26 cellular contexts compared by ENCODE assay signal in genomic region chr2:129744141-129744540, GRCh38.
"Had no signal": no experiment of that assay in that cellular context is flagged by ENCODE, and none has a peak within 500 bp of the region (broad histone marks: within the 10 kb centered on the region; RNA-seq: fewer than 3 reads in every experiment).

No MANE protein-coding gene starts in this region.

- H3K9me3 ChIP-seq: ascending aorta, esophagus muscularis mucosa, gastrocnemius medialis had no signal

- H3K36me3 ChIP-seq: ascending aorta, brain microvascular endothelial cell, esophagus muscularis mucosa, gastrocnemius medialis had no signal

- H3K9me3 Mint-ChIP-seq: activated CD4-positive, alpha-beta memory T cell treated with anti-CD3 and anti-CD28 coated beads for 36 hours; activated CD4-positive, alpha-beta T cell treated with anti-CD3 and anti-CD28 coated beads, Interleukin-2, amount 10 ng/mL, durations not matched to agents 24 days and 14 days; activated naive CD4-positive, alpha-beta T cell treated with anti-CD3 and anti-CD28 coated beads, Interleukin-2, amount 10 ng/mL, durations not matched to agents 7 days and 5 days; activated naive CD8-positive, alpha-beta T cell treated with anti-CD3 and anti-CD28 coated beads, Interleukin-2, amount 10 ng/mL, durations not matched to agents 7 days and 5 days; activated T-cell treated with anti-CD3 and anti-CD28 coated beads, Interleukin-2, amount 50 U/mL, for 24 hours; activated T-cell treated with anti-CD3 and anti-CD28 coated beads, Interleukin-2, amount 50 U/mL, for 72 hours had no signal

- H3K4me1 Mint-ChIP-seq: activated CD4-positive, alpha-beta T cell treated with anti-CD3 and anti-CD28 coated beads for 36 hours; activated CD4-positive, alpha-beta T cell treated with anti-CD3 and anti-CD28 coated beads, Interleukin-2, amount 10 ng/mL, durations not matched to agents 24 days and 14 days; activated naive CD4-positive, alpha-beta T cell treated with anti-CD3 and anti-CD28 coated beads, Interleukin-2, amount 10 ng/mL, durations not matched to agents 7 days and 5 days; activated naive CD8-positive, alpha-beta T cell treated with anti-CD3 and anti-CD28 coated beads, Interleukin-2, amount 10 ng/mL, durations not matched to agents 7 days and 5 days had no signal

- H3K27me3 Mint-ChIP-seq: activated CD4-positive, alpha-beta memory T cell treated with anti-CD3 and anti-CD28 coated beads for 36 hours; activated CD4-positive, alpha-beta T cell treated with anti-CD3 and anti-CD28 coated beads, Interleukin-2, amount 10 ng/mL, durations not matched to agents 24 days and 14 days; activated naive CD4-positive, alpha-beta T cell treated with anti-CD3 and anti-CD28 coated beads, Interleukin-2, amount 10 ng/mL, durations not matched to agents 7 days and 5 days had no signal

- H3K27me3 ChIP-seq: ascending aorta, brain microvascular endothelial cell, esophagus muscularis mucosa, gastrocnemius medialis had no signal

- H3K4me3 Mint-ChIP-seq: activated CD4-positive, alpha-beta memory T cell treated with anti-CD3 and anti-CD28 coated beads for 36 hours; activated CD4-positive, alpha-beta T cell treated with anti-CD3 and anti-CD28 coated beads for 36 hours; activated CD4-positive, alpha-beta T cell treated with anti-CD3 and anti-CD28 coated beads, Interleukin-2, amount 10 ng/mL, durations not matched to agents 24 days and 14 days; activated naive CD4-positive, alpha-beta T cell treated with anti-CD3 and anti-CD28 coated beads, Interleukin-2, amount 10 ng/mL, durations not matched to agents 7 days and 5 days; activated naive CD8-positive, alpha-beta T cell treated with anti-CD3 and anti-CD28 coated beads, Interleukin-2, amount 10 ng/mL, durations not matched to agents 7 days and 5 days; activated T-cell treated with anti-CD3 and anti-CD28 coated beads, Interleukin-2, amount 50 U/mL, for 24 hours; activated T-cell treated with anti-CD3 and anti-CD28 coated beads, Interleukin-2, amount 50 U/mL, for 72 hours; effector memory CD8-positive, alpha-beta T cell had no signal

- H3K4me1 ChIP-seq: ascending aorta, esophagus muscularis mucosa, foreskin keratinocyte, gastrocnemius medialis had no signal

- H3K36me3 Mint-ChIP-seq: activated CD4-positive, alpha-beta memory T cell treated with anti-CD3 and anti-CD28 coated beads for 36 hours; activated naive CD4-positive, alpha-beta T cell treated with anti-CD3 and anti-CD28 coated beads, Interleukin-2, amount 10 ng/mL, durations not matched to agents 7 days and 5 days; activated naive CD4-positive, alpha-beta T cell treated with anti-CD3 and anti-CD28 coated beads, Interleukin-2, amount 50 U/mL, for 72 hours; activated naive CD8-positive, alpha-beta T cell treated with anti-CD3 and anti-CD28 coated beads, Interleukin-2, amount 10 ng/mL, durations not matched to agents 7 days and 5 days had no signal

- ATAC-seq: activated CD4-positive, alpha-beta T cell treated with anti-CD3 and anti-CD28 coated beads for 36 hours; activated naive CD4-positive, alpha-beta T cell treated with anti-CD3 and anti-CD28 coated beads, Interleukin-2, amount 50 U/mL, for 72 hours; activated T-cell treated with anti-CD3 and anti-CD28 coated beads, Interleukin-2, amount 50 U/mL, for 72 hours; effector memory CD8-positive, alpha-beta T cell; foreskin keratinocyte; gastrocnemius medialis had no signal

- H3K27ac Mint-ChIP-seq: activated CD4-positive, alpha-beta memory T cell treated with anti-CD3 and anti-CD28 coated beads for 36 hours; activated CD4-positive, alpha-beta T cell treated with anti-CD3 and anti-CD28 coated beads for 36 hours; activated CD4-positive, alpha-beta T cell treated with anti-CD3 and anti-CD28 coated beads, Interleukin-2, amount 10 ng/mL, durations not matched to agents 24 days and 14 days; activated naive CD4-positive, alpha-beta T cell treated with anti-CD3 and anti-CD28 coated beads, Interleukin-2, amount 10 ng/mL, durations not matched to agents 7 days and 5 days; activated naive CD4-positive, alpha-beta T cell treated with anti-CD3 and anti-CD28 coated beads, Interleukin-2, amount 50 U/mL, for 72 hours; activated naive CD8-positive, alpha-beta T cell treated with anti-CD3 and anti-CD28 coated beads, Interleukin-2, amount 10 ng/mL, durations not matched to agents 7 days and 5 days; activated T-cell treated with anti-CD3 and anti-CD28 coated beads, Interleukin-2, amount 50 U/mL, for 24 hours; activated T-cell treated with anti-CD3 and anti-CD28 coated beads, Interleukin-2, amount 50 U/mL, for 72 hours; effector memory CD8-positive, alpha-beta T cell had no signal

- DNase-seq: activated CD4-positive, alpha-beta memory T cell treated with anti-CD3 and anti-CD28 coated beads for 36 hours; activated CD4-positive, alpha-beta T cell treated with anti-CD3 and anti-CD28 coated beads for 36 hours; activated CD4-positive, alpha-beta T cell treated with anti-CD3 and anti-CD28 coated beads, Interleukin-2, amount 10 ng/mL, durations not matched to agents 24 days and 14 days; activated CD4-positive, CD25-positive, alpha-beta regulatory T cell; activated CD4-positive, CD25-positive, alpha-beta regulatory T cell treated with anti-CD3 and anti-CD28 coated beads, Interleukin-2, amount 50 U/mL, for 72 hours; activated CD8-positive, alpha-beta memory T cell treated with anti-CD3 and anti-CD28 coated beads, Interleukin-2, amount 50 U/mL, for 48 hours; activated gamma-delta T cell; activated naive CD4-positive, alpha-beta T cell; activated naive CD4-positive, alpha-beta T cell treated with anti-CD3 and anti-CD28 coated beads, Interleukin-2, amount 10 ng/mL, durations not matched to agents 7 days and 5 days; activated naive CD8-positive, alpha-beta T cell treated with anti-CD3 and anti-CD28 coated beads, Interleukin-2, amount 10 ng/mL, durations not matched to agents 7 days and 5 days; activated T-cell treated with anti-CD3 and anti-CD28 coated beads for 4 hours; activated T-cell treated with anti-CD3 and anti-CD28 coated beads, Interleukin-2, amount 50 U/mL, for 24 hours; activated T-cell treated with anti-CD3 and anti-CD28 coated beads, Interleukin-2, amount 50 U/mL, for 72 hours; brain microvascular endothelial cell; caudate nucleus; cortex of kidney; dermis blood vessel endothelial cell; effector CD4-positive, alpha-beta T cell; effector memory CD8-positive, alpha-beta T cell; erythroblast; foreskin keratinocyte; gastrocnemius medialis; T-helper 2 cell had no signal

- H3K4me3 ChIP-seq: ascending aorta, esophagus muscularis mucosa, gastrocnemius medialis had no signal

- H3K27ac ChIP-seq: ascending aorta, brain microvascular endothelial cell, esophagus muscularis mucosa, foreskin keratinocyte, gastrocnemius medialis had no signal
